ENCODE assay signal across 16 cellular contexts in genomic region chr2:200442471-200442870, GRCh38.
DNase-seq lines count a peak whose midpoint lies in the region; ATAC-seq and TF ChIP-seq lines count a peak whose summit lies in the region.
"Had no signal": no experiment of that assay in that cellular context is flagged by ENCODE, and none has a peak within 500 bp of the region (broad histone marks: within the 10 kb centered on the region; RNA-seq: fewer than 3 reads in every experiment).

No MANE protein-coding gene starts in this region.

- H3K9me3 ChIP-seq in gastroesophageal sphincter, result no peaks in the 10 kb centered on the region
- H3K9me3 ChIP-seq: BLaER1 had no signal

- TF ChIP-seq EP300 in gastroesophageal sphincter (IDR thresholded peaks at IDR 0.05), result no peak

- 60 to 75% methylated on average over 1 of the region's 1 CpG for WGBS in gastroesophageal sphincter (ENCODE audit: low coverage in 1 of 2), 2 donors

- peaks cover 0 to 31% (median 7%) of the 10 kb centered on the region in 3 donors for H3K4me1 ChIP-seq in gastroesophageal sphincter

- H3K27ac ChIP-seq in gastroesophageal sphincter, result peak overlapping the region in 1 of 4 donors; percentile 10
- H3K27ac ChIP-seq: BLaER1 had no signal

- H3K27me3 ChIP-seq in gastroesophageal sphincter, result no peaks in the 10 kb centered on the region
- H3K27me3 ChIP-seq: BLaER1 had no signal

- no peak overlapping the region for H3K4me3 ChIP-seq in gastroesophageal sphincter
- H3K4me3 ChIP-seq: BLaER1 had no signal

- ATAC-seq in gastroesophageal sphincter (peak; percentile 63), GM19328 (IDR thresholded peaks at IDR 0.05; ENCODE audit: unreplicated experiment) (no peak), GM21360 (IDR thresholded peaks at IDR 0.05; ENCODE audit: unreplicated experiment) (no peak), HG03520 (IDR thresholded peaks at IDR 0.05; ENCODE audit: unreplicated experiment) (no peak)

- TF ChIP-seq POLR2A in gastroesophageal sphincter (IDR thresholded peaks at IDR 0.05), result no peak

- peaks cover 0 to 57% of the 10 kb centered on the region in 2 donors for H3K36me3 ChIP-seq in gastroesophageal sphincter

- peak; percentile 23 for DNase-seq in A172 (ENCODE audit: low spot score)
- peak; percentile 67 for DNase-seq in GM03348 (ENCODE audit: low spot score)
- peak; percentile 66 for DNase-seq in amniotic epithelial cell (ENCODE audit: low read depth)
- DNase-seq in GDM1 (lab: John Stamatoyannopoulos, UW), result no peak
- DNase-seq: activated CD4-positive, alpha-beta memory T cell treated with anti-CD3 and anti-CD28 coated beads, Interleukin-2, amount 10 ng/mL, durations not matched to agents 7 days and 5 days; activated gamma-delta T cell; erythroblast; NCI-H1436 treated with DMSO at 0.1 percent for 48 hours; NCI-H526; SIG-M5; stimulated activated CD8-positive, alpha-beta memory T cell treated with anti-CD3 and anti-CD28 coated beads, Interleukin-4, amount 100 ng/mL, for 48 hours had no signal

- TF ChIP-seq CTCF in gastroesophageal sphincter (IDR thresholded peaks at IDR 0.05), result no peak
